Comparison of ENCODE assay signal across 8 cellular contexts in genomic region chr18:37476182-37476581, GRCh38.
A peak's percentile ranks its signal among the peaks of the same experiment; 100 is the strongest.
DNase-seq lines count a peak whose midpoint lies in the region; ATAC-seq, FAIRE-seq and TF ChIP-seq lines count a peak whose summit lies in the region.

No MANE protein-coding gene starts in this region.

- H3K9me3 Mint-ChIP-seq in activated CD8-positive, alpha-beta T cell treated with anti-CD3 and anti-CD28 coated beads for 36 hours, result no peaks in the 10 kb centered on the region

- no peak overlapping the region for H3K23ac ChIP-seq in IMR-90 (ENCODE audit: low read depth, low read length)

- TF ChIP-seq RAD21 in IMR-90 (IDR thresholded peaks at IDR 0.05; ENCODE audit: low read length) (peak; percentile 70), HepG2 (CRISPR knock-in tag; IDR thresholded peaks at IDR 0.05) (0 out of 2 replicates have a peak, but pooled peaks have one; percentile 19)

- POLR2A ChIA-PET in IMR-90 (lab: Charles Lee; ENCODE audit: unreplicated experiment), result no interaction called here
- POLR2A ChIA-PET in activated CD8-positive, alpha-beta T cell treated with anti-CD3 and anti-CD28 coated beads for 36 hours (lab: Charles Lee), result no interaction called here
- POLR2A ChIA-PET in HepG2 (lab: Yijun Ruan, JAX), result no interaction called here

- no peaks in the 10 kb centered on the region for H3K9me1 ChIP-seq in IMR-90 (ENCODE audit: insufficient read depth, low read length)

- TF ChIP-seq EP300 in HepG2 (IDR thresholded peaks at IDR 0.05; ENCODE audit: low read depth in 2 of 2, low read length in 2 of 2) (no peak), HepG2 (CRISPR knock-in tag; IDR thresholded peaks at IDR 0.05; ENCODE audit: borderline replicate concordance) (no peak)

- no peak overlapping the region for H3K4me3 ChIP-seq in cardiac muscle cell
- no peak overlapping the region for H3K4me3 ChIP-seq in IMR-90 (ENCODE audit: insufficient read depth, low read depth, low read length)
- no peak overlapping the region for H3K4me3 ChIP-seq in HepG2 (replicated peaks in 1 of 3; ENCODE audit: insufficient read depth in 1 of 3, low read depth in 2 of 3, low read length in 3 of 3)

- H2AK9ac ChIP-seq in IMR-90 (replicated peaks; ENCODE audit: low read depth, low read length, poor library complexity), result peak overlapping the region; percentile 82

- no peak overlapping the region for H4K91ac ChIP-seq in IMR-90 (ENCODE audit: insufficient read depth, low read depth, low read length)

- intact Hi-C loops in cardiac septum (cut with DNase I) (loop anchor here (5.0 kb wide), 1 partner anchor 89 kb away; no protein-coding TSS in a partner anchor), IMR-90 (cut with micrococcal nuclease) (loop anchor here (1.0 to 10.0 kb wide), 4 partner anchors 32 to 531 kb away; no protein-coding TSS in a partner anchor), HepG2 (cut with micrococcal nuclease; ENCODE audit: unreplicated experiment) (no loop called here)
- intact Hi-C loops in activated CD8-positive, alpha-beta T cell treated with anti-CD3 and anti-CD28 coated beads for 36 hours (cut with micrococcal nuclease), result loop anchor here (10.0 kb wide), 2 partner anchors 91 to 531 kb away; no protein-coding TSS in a partner anchor

- H2BK15ac ChIP-seq in IMR-90 (ENCODE audit: low read depth, low read length), result no peak overlapping the region

- no peaks in the 10 kb centered on the region for H3K36me3 ChIP-seq in cardiac muscle cell
- H3K36me3 ChIP-seq in IMR-90 (ENCODE audit: control insufficient read depth, insufficient read depth, low read length), result no peaks in the 10 kb centered on the region
- H3K36me3 ChIP-seq in HepG2 (replicated peaks in 1 of 2; ENCODE audit: control insufficient read depth in 1 of 2, insufficient read depth in 2 of 2, low read length in 2 of 2), result no peaks in the 10 kb centered on the region

- no peak overlapping the region for H3K14ac ChIP-seq in IMR-90 (replicated peaks; ENCODE audit: low read depth, low read length)

- no CpG with 5 or more reads among the region's 6 CpGs for WGBS in IMR-90 (ENCODE audit: extremely low coverage in 2 of 2, insufficient read length in 1 of 2), 2 experiments
- WGBS in HepG2 (ENCODE audit: low lambda C conversion rate), result 3% methylated on average over 5 of the region's 6 CpGs

- H3K9me3 ChIP-seq in cardiac muscle cell (ENCODE audit: low read depth) (no peaks in the 10 kb centered on the region), IMR-90 (ENCODE audit: control insufficient read depth, insufficient read depth, low read length) (no peaks in the 10 kb centered on the region), HepG2 (ENCODE audit: low read length) (no peaks in the 10 kb centered on the region)

- no peaks in the 10 kb centered on the region for H3K4me1 Mint-ChIP-seq in activated CD8-positive, alpha-beta T cell treated with anti-CD3 and anti-CD28 coated beads for 36 hours (ENCODE audit: low read depth)

- H2AFZ ChIP-seq in IMR-90 (replicated peaks; ENCODE audit: low read length, poor library complexity), result no peak overlapping the region
- no peak overlapping the region for H2AFZ ChIP-seq in HepG2 (ENCODE audit: low read length)

- no peaks in the 10 kb centered on the region for H3K79me2 ChIP-seq in HepG2 (ENCODE audit: insufficient read depth, low read length)

- H3K4me2 ChIP-seq in IMR-90 (ENCODE audit: low read depth, low read length) (no peak overlapping the region), HepG2 (ENCODE audit: low read depth, low read length) (no peak overlapping the region)

- no peak overlapping the region for H3K27ac ChIP-seq in cardiac muscle cell
- no peak overlapping the region for H3K27ac ChIP-seq in IMR-90 (ENCODE audit: insufficient read depth, low read length)
- H3K27ac ChIP-seq in HepG2 (ENCODE audit: extremely low read length, insufficient read depth, low read length), result no peak overlapping the region

- FAIRE-seq in HepG2 (lab: Jason Lieb, UNC), result no peak

- no peak overlapping the region for H3K56ac ChIP-seq in IMR-90 (ENCODE audit: extremely low read depth, insufficient read depth, low read length)

- H3K27ac Mint-ChIP-seq in activated CD8-positive, alpha-beta T cell treated with anti-CD3 and anti-CD28 coated beads for 36 hours, result no peak overlapping the region

- peaks cover 9% of the 10 kb centered on the region for H3K27me3 Mint-ChIP-seq in activated CD8-positive, alpha-beta T cell treated with anti-CD3 and anti-CD28 coated beads for 36 hours

- H3K4me1 ChIP-seq in cardiac muscle cell (ENCODE audit: low read depth) (no peaks in the 10 kb centered on the region), IMR-90 (ENCODE audit: control insufficient read depth, insufficient read depth, low read length) (no peaks in the 10 kb centered on the region), HepG2 (ENCODE audit: insufficient read depth, low read length) (no peaks in the 10 kb centered on the region)

- no peaks in the 10 kb centered on the region for H3K27me3 ChIP-seq in cardiac muscle cell
- peaks cover 30% of the 10 kb centered on the region for H3K27me3 ChIP-seq in IMR-90 (ENCODE audit: control insufficient read depth, insufficient read depth, low read length)
- peaks cover 3 to 14% of the 10 kb centered on the region in 2 experiments; a peak in 2 of 5 replicates for H3K27me3 ChIP-seq in HepG2 (ENCODE audit: control insufficient read depth in 1 of 2, insufficient read depth in 2 of 2, low read length in 2 of 2)

- TF ChIP-seq POLR2A in IMR-90 (IDR thresholded peaks at IDR 0.05; ENCODE audit: low read depth, low read length) (no peak), HepG2 (IDR thresholded peaks at IDR 0.05; ENCODE audit: insufficient read depth in 1 of 2, low read depth in 2 of 2, low read length in 2 of 2) (no peak)

- CTCF ChIA-PET in IMR-90 (lab: Yijun Ruan, JAX), result no interaction called here
- CTCF ChIA-PET in activated CD8-positive, alpha-beta T cell treated with anti-CD3 and anti-CD28 coated beads for 36 hours (lab: Charles Lee), result no interaction called here
- CTCF ChIA-PET in HepG2 (lab: Yijun Ruan, JAX; ENCODE audit: low intra/inter-chr PET ratio, low total read pairs), result interaction anchor here (1.3 to 1.9 kb wide), 2 partner anchors 90 to 533 kb away, joined by 4 to 9 read pairs; no protein-coding TSS in a partner anchor

- H3K18ac ChIP-seq in IMR-90 (ENCODE audit: low read depth, low read length), result no peak overlapping the region

- H3K4ac ChIP-seq in IMR-90 (ENCODE audit: low read depth, low read length), result no peak overlapping the region

- TF ChIP-seq CTCF in cardiac muscle cell (IDR thresholded peaks at IDR 0.05; ENCODE audit: low read depth, low read length) (peak; percentile 70), IMR-90 (conservative IDR thresholded peaks at IDR 0.05; ENCODE audit: low read depth, low read length) (peak; percentile 67), HepG2 (CRISPR knock-in tag; IDR thresholded peaks at IDR 0.05) (peak; percentile 66)
- TF ChIP-seq CTCF in activated CD8-positive, alpha-beta T cell treated with anti-CD3 and anti-CD28 coated beads for 36 hours (IDR thresholded peaks at IDR 0.05), result peak; percentile 54

- no peak overlapping the region for H4K5ac ChIP-seq in IMR-90 (ENCODE audit: low read depth, low read length)

- H2BK20ac ChIP-seq in IMR-90 (ENCODE audit: low read depth, low read length), result no peak overlapping the region

- H3K9ac ChIP-seq in IMR-90 (ENCODE audit: low read depth, low read length) (no peak overlapping the region), HepG2 (ENCODE audit: insufficient read depth, low read depth, low read length) (no peak overlapping the region)

- H3K36me3 Mint-ChIP-seq in activated CD8-positive, alpha-beta T cell treated with anti-CD3 and anti-CD28 coated beads for 36 hours (ENCODE audit: low read depth), result no peaks in the 10 kb centered on the region

- DNase-seq in cardiac muscle cell (ENCODE audit: low read depth in 1 of 2, low spot score in 1 of 2) (peak; percentile 54 to 68), cardiac septum (ENCODE audit: low spot score) (no peak), IMR-90 (peak; percentile 14), HepG2 (ENCODE audit: low spot score) (peak; percentile 15), DMS79 (lab: John Stamatoyannopoulos, UW) (no peak), NCI-H2107 (lab: John Stamatoyannopoulos, UW) (no peak)
- peak; percentile 53 for DNase-seq in activated CD8-positive, alpha-beta T cell treated with anti-CD3 and anti-CD28 coated beads for 36 hours

- H2AK5ac ChIP-seq in IMR-90 (ENCODE audit: low read depth, low read length), result no peak overlapping the region

- no peak overlapping the region for H4K8ac ChIP-seq in IMR-90 (ENCODE audit: low read depth in 2 of 2, low read length in 2 of 2)

- H3K4me3 Mint-ChIP-seq in activated CD8-positive, alpha-beta T cell treated with anti-CD3 and anti-CD28 coated beads for 36 hours, result no peak overlapping the region

- dilution Hi-C loops in IMR-90 (cut with HindIII; ENCODE audit: low sequenced_read_pairs, unreplicated experiment), result no loop called here

- no peaks in the 10 kb centered on the region for H4K20me1 ChIP-seq in IMR-90 (ENCODE audit: insufficient read depth, low read length)
- H4K20me1 ChIP-seq in HepG2 (ENCODE audit: insufficient read depth, low read length), result no peaks in the 10 kb centered on the region

- H3K79me1 ChIP-seq in IMR-90 (ENCODE audit: low read depth in 1 of 2, low read length in 2 of 2), result no peaks in the 10 kb centered on the region

- H2BK120ac ChIP-seq in IMR-90 (ENCODE audit: low read depth, low read length), result no peak overlapping the region

- no peak overlapping the region for H2BK5ac ChIP-seq in IMR-90 (ENCODE audit: low read depth, low read length, poor library complexity, severe bottlenecking)

- ATAC-seq in IMR-90 (ENCODE audit: low read depth), result peak; percentile 68
- ATAC-seq in activated CD8-positive, alpha-beta T cell treated with anti-CD3 and anti-CD28 coated beads for 36 hours, result no peak
- ATAC-seq in HepG2, result peak; percentile 69
- no peak for ATAC-seq in GM21723 (IDR thresholded peaks at IDR 0.05; ENCODE audit: unreplicated experiment)

- BruUV-seq in IMR-90 (replicated peaks; lab: Mats Ljungman, UMichigan) (no TSS peak), HepG2 (replicated peaks; lab: Mats Ljungman, UMichigan) (no TSS peak)

- in situ Hi-C loops in IMR-90 (cut with MboI; ENCODE audit: low sequenced_read_pairs), result loop anchor here (10.0 to 25.0 kb wide), 2 partner anchors 91 to 539 kb away; no protein-coding TSS in a partner anchor
- in situ Hi-C loops in HepG2 (cut with HindIII; ENCODE audit: extremely low pct_ligation_motif_present, low pct_unique_long_range_greater_than_20kb), result loop anchor here (10.0 to 25.0 kb wide), 2 partner anchors 91 to 539 kb away; no protein-coding TSS in a partner anchor

TF ChIP-seq in IMR-90, 13 proteins besides CTCF, POLR2A, EP300 and RAD21 (continues in another document):
- no peak for TF ChIP-seq RFX5 (IDR thresholded peaks at IDR 0.05; ENCODE audit: low read depth, low read length)

TF ChIP-seq in HepG2, 621 proteins besides CTCF, POLR2A, EP300 and RAD21:
- TF ChIP-seq ARNTL (CRISPR knock-in tag; IDR thresholded peaks at IDR 0.05) (no peak), ETV6 (CRISPR knock-in tag; conservative IDR thresholded peaks at IDR 0.05) (no peak), STAG1 (CRISPR knock-in tag; IDR thresholded peaks at IDR 0.05) (peak; percentile 29; the same call in 1 of the 2 replicates), SMC3 (IDR thresholded peaks at IDR 0.05; ENCODE audit: low read length) (peak; percentile 32; the same call in 1 of the 2 replicates)
TF ChIP-seq in HepG2: peak in this region for 2.

Comparison
In these comparisons a context has a peak if more than half of its experiments do, and no peak if none do; other contexts are left out.
1. DNase-seq: peak in cardiac muscle cell (2 of 2), IMR-90 (single experiment), activated CD8-positive, alpha-beta T cell treated with anti-CD3 and anti-CD28 coated beads for 36 hours (single experiment) and HepG2 (single experiment); none in cardiac septum (single experiment), DMS79 (single experiment) and NCI-H2107 (single experiment).
2. ATAC-seq: peak in IMR-90 (single experiment) and HepG2 (single experiment); none in activated CD8-positive, alpha-beta T cell treated with anti-CD3 and anti-CD28 coated beads for 36 hours (single experiment) and GM21723 (single experiment).
3. Peak in every context shown above with its lines, with median percentiles within 50 percentile points of each other: CTCF ChIP-seq.